Comparison of ENCODE assay signal across 17 cellular contexts in the genomic region with DNA sequence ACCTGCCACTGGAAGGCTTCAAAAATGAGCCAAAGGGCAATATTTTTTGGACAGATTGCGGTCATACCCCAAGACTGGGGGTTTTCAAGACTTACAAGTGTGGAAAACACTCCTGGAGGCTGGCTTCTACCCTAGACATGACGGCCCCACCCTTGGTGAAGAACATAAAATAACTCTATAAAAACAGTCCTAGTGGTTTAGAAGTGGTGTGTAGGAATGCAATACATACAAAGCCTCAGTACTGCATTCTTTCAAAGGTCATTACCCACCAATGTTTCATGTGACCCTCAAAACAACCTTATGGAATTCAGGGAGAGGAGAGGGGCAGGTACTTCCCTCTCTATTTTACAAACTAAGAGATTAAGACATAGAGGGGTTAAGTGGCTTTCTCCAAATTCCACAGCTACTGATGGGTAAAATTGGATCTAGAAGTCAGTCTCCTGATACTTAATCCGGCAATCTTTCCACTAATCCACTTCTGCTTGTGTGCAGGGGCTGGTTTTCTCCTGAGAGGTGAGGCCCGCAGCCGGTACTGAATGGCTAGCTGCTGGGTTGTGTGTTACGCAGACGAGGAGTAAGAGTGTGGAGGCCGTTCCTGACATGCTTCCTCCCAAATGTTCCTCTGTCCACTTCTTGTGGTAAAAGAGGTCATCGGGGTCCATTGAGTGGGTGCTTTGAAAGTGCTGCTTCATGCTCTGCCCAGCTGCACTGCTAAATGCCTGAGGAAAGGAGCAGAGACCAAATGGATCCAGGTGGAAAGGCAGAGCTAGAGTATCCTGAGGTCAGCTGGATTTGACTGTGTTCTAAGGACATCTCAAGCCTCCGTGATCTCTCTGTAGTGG. TPM values are rescaled to one million over a fixed set of nuclear protein-coding genes. Genes with fewer than 3 reads are reported as not detected.
DNase-seq lines count a peak whose midpoint lies in the region; ATAC-seq and TF ChIP-seq lines count a peak whose summit lies in the region.
"Had no signal": no experiment of that assay in that cellular context is flagged by ENCODE, and none has a peak within 500 bp of the region (broad histone marks: within the 10 kb centered on the region; RNA-seq: fewer than 3 reads in every experiment).

No MANE protein-coding gene starts in this region.

- H3K27me3 ChIP-seq in breast epithelium (no peaks in the 10 kb centered on the region), gastroesophageal sphincter (no peaks in the 10 kb centered on the region), neural progenitor cell (no peaks in the 10 kb centered on the region), uterus (no peaks in the 10 kb centered on the region)
- H3K27me3 ChIP-seq: foreskin keratinocyte had no signal

- WGBS in gastroesophageal sphincter (ENCODE audit: low coverage in 1 of 2), 2 donors: 62 to 67% methylated on average over 4 to 9 of the region's 10 CpGs

- H3K27ac ChIP-seq in breast epithelium: peak overlapping the region; percentile 0 to 76
- peak overlapping the region in 3 of 4 donors; percentile 53 to 66 (median 61) for H3K27ac ChIP-seq in gastroesophageal sphincter
- H3K27ac ChIP-seq in neural progenitor cell: peak overlapping the region; percentile 93
- H3K27ac ChIP-seq in uterus: peak overlapping the region; percentile 71 to 86
- H3K27ac ChIP-seq: foreskin keratinocyte, suprapubic skin had no signal

- BruUV-seq in MCF 10A (replicated peaks; lab: Mats Ljungman, UMichigan): no TSS peak

- H3K4me2 ChIP-seq in neural progenitor cell: peak overlapping the region; percentile 61

- H3K4me3 ChIP-seq in breast epithelium (no peak overlapping the region), gastroesophageal sphincter (no peak overlapping the region), neural progenitor cell (no peak overlapping the region), uterus (no peak overlapping the region)
- H3K4me3 ChIP-seq: suprapubic skin had no signal

- H3K4me1 ChIP-seq in breast epithelium (peaks cover 0 to 5% of the 10 kb centered on the region in 2 donors), gastroesophageal sphincter (peaks cover 0 to 31% (median 0%) of the 10 kb centered on the region in 3 donors), neural progenitor cell (peaks cover 25% of the 10 kb centered on the region), uterus (peaks cover 3 to 6% of the 10 kb centered on the region in 2 donors)

- H3K27ac Mint-ChIP-seq in MCF 10A (ENCODE audit: low read depth, unreplicated experiment): no peak overlapping the region
- peak overlapping the region; percentile 89 for H3K27ac Mint-ChIP-seq in neural progenitor cell

- TF ChIP-seq POLR2A in breast epithelium (IDR thresholded peaks at IDR 0.05) (no peak), gastroesophageal sphincter (IDR thresholded peaks at IDR 0.05) (no peak), uterus (IDR thresholded peaks at IDR 0.05) (no peak)

- H3K4me1 Mint-ChIP-seq in MCF 10A (ENCODE audit: insufficient read depth, unreplicated experiment): peaks cover 15% of the 10 kb centered on the region
- peaks cover 55% of the 10 kb centered on the region for H3K4me1 Mint-ChIP-seq in neural progenitor cell

- peaks cover 26% of the 10 kb centered on the region for H3K79me2 ChIP-seq in neural progenitor cell (ENCODE audit: low read depth)

- TF ChIP-seq CTCF in breast epithelium (IDR thresholded peaks at IDR 0.05): no peak
- TF ChIP-seq CTCF in MCF 10A (IDR thresholded peaks at IDR 0.05; ENCODE audit: unreplicated experiment): no peak
- no peak for TF ChIP-seq CTCF in gastroesophageal sphincter (IDR thresholded peaks at IDR 0.05)
- no peak for TF ChIP-seq CTCF in neural progenitor cell (IDR thresholded peaks at IDR 0.05)
- TF ChIP-seq CTCF in uterus (IDR thresholded peaks at IDR 0.05): no peak

- no peaks in the 10 kb centered on the region for H3K9me3 ChIP-seq in breast epithelium
- H3K9me3 ChIP-seq in gastroesophageal sphincter: no peaks in the 10 kb centered on the region
- H3K9me3 ChIP-seq in neural progenitor cell (ENCODE audit: low read depth): no peaks in the 10 kb centered on the region
- no peaks in the 10 kb centered on the region for H3K9me3 ChIP-seq in uterus
- H3K9me3 ChIP-seq: suprapubic skin had no signal

- no peak for TF ChIP-seq EP300 in gastroesophageal sphincter (IDR thresholded peaks at IDR 0.05)

- H3K9me3 Mint-ChIP-seq in MCF 10A (ENCODE audit: unreplicated experiment): no peaks in the 10 kb centered on the region
- peaks cover 2% of the 10 kb centered on the region for H3K9me3 Mint-ChIP-seq in neural progenitor cell

- no peak overlapping the region for H3K4me3 Mint-ChIP-seq in MCF 10A (ENCODE audit: unreplicated experiment)
- H3K4me3 Mint-ChIP-seq in neural progenitor cell: peak overlapping the region; percentile 26

- H3K36me3 Mint-ChIP-seq in MCF 10A (ENCODE audit: insufficient read depth, unreplicated experiment): no peaks in the 10 kb centered on the region
- peaks cover 28% of the 10 kb centered on the region for H3K36me3 Mint-ChIP-seq in neural progenitor cell

- DNase-seq in breast epithelium (ENCODE audit: low spot score in 2 of 2) (no peak), MCF 10A (ENCODE audit: unreplicated experiment) (no peak), neural progenitor cell (ENCODE audit: low spot score) (peak; percentile 77), uterus (no peak), mucosa of gallbladder (ENCODE audit: low spot score) (no peak), NCI-H1105 treated with DMSO at 0.1 percent for 48 hours (lab: John Stamatoyannopoulos, UW) (no peak)
- no peak for DNase-seq in activated naive CD4-positive, alpha-beta T cell treated with Interleukin-2 at 50 U/mL for 16 hours
- DNase-seq: 8988T; activated CD4-positive, alpha-beta T cell treated with anti-CD3 and anti-CD28 coated beads, Interleukin-2, amount 50 U/mL, for 1 hour; activated gamma-delta T cell treated with Interleukin-2 at 50 U/mL for 16 hours; anterior cingulate cortex; cortex of kidney; foreskin keratinocyte; GF-D8; NCI-H1694 treated with DMSO at 0.1 percent for 48 hours had no signal

- H3K9ac ChIP-seq in neural progenitor cell: no peak overlapping the region

- H4K20me1 ChIP-seq in neural progenitor cell (ENCODE audit: low read depth): no peaks in the 10 kb centered on the region

- H3K27me3 Mint-ChIP-seq in MCF 10A (ENCODE audit: insufficient read depth, unreplicated experiment) (no peaks in the 10 kb centered on the region), neural progenitor cell (ENCODE audit: insufficient read depth, low read depth) (peaks cover 7% of the 10 kb centered on the region)

- H2AFZ ChIP-seq in neural progenitor cell (replicated peaks): no peak overlapping the region

- peaks cover 29% of the 10 kb centered on the region for H3F3A ChIP-seq in neural progenitor cell (ENCODE audit: low read depth)

- H3K36me3 ChIP-seq in breast epithelium: no peaks in the 10 kb centered on the region
- peaks cover 0 to 62% of the 10 kb centered on the region in 2 donors for H3K36me3 ChIP-seq in gastroesophageal sphincter
- no peaks in the 10 kb centered on the region for H3K36me3 ChIP-seq in neural progenitor cell
- H3K36me3 ChIP-seq in uterus: no peaks in the 10 kb centered on the region
- H3K36me3 ChIP-seq: suprapubic skin had no signal

- intact Hi-C loops in breast epithelium (cut with DNase I; ENCODE audit: low total_unique reads): no loop called here
- intact Hi-C loops in MCF 10A (cut with micrococcal nuclease): no loop called here
- intact Hi-C loops in uterus (cut with DNase I; ENCODE audit: low total_unique reads): no loop called here

- POLR2A ChIA-PET in MCF 10A (lab: Yijun Ruan, JAX): interaction anchor here (0.7 to 1.0 kb wide), 2 partner anchors 11 to 869 kb away, joined by 3 to 5 read pairs; no protein-coding TSS in a partner anchor

- CTCF ChIA-PET in MCF 10A (lab: Yijun Ruan, JAX): interaction anchor here (0.7 to 12.9 kb wide), 3 partner anchors 8 to 46 kb away, joined by 3 to 146 read pairs (median 7); no protein-coding TSS in a partner anchor

- no peak for ATAC-seq in gastroesophageal sphincter
- ATAC-seq: foreskin keratinocyte had no signal

RNA-seq across cellular contexts. Expression of a gene that starts 16.2 kb away (rescaled TPM):
- total RNA-seq in breast epithelium (10 to 100 TPM; 46.8 to 98.9 (median 61.9) TPM), MCF 10A (2022) (1.5 and 2.4 TPM in 2 replicates), gastroesophageal sphincter (10 to 100 TPM; 21.6 to 56.7 (median 32.2) TPM), neural progenitor cell (ENCODE audit: low replicate concordance) (56.5 and 83.7 TPM in 2 replicates), uterus (100 to 1,000 TPM in 1 of 4 donors, 10 to 100 TPM in 3; 15.9 to 152 (median 49.3) TPM), mucosa of gallbladder (98.5 TPM)

RNA-seq across cellular contexts. Expression of a gene that starts 48.2 kb away (rescaled TPM):
- total RNA-seq in breast epithelium: under 1 TPM in 1 of 3 donors, not detected in 2; 0.32 TPM
- total RNA-seq in MCF 10A (2022): not detected in 2 replicates
- total RNA-seq in gastroesophageal sphincter: not detected
- not detected in 2 replicates for total RNA-seq in neural progenitor cell (ENCODE audit: low replicate concordance)
- not detected for total RNA-seq in uterus
- total RNA-seq in mucosa of gallbladder: 0.20 TPM
- total RNA-seq: foreskin keratinocyte, suprapubic skin had no signal

Comparison
In these comparisons a context has a peak if more than half of its experiments do, and no peak if none do; other contexts are left out.
1. H3K27ac ChIP-seq: peak in every context shown above with its lines; median percentile 93 in neural progenitor cell; 78 in uterus; 61 in gastroesophageal sphincter; 38 in breast epithelium.